In the genomic region with DNA sequence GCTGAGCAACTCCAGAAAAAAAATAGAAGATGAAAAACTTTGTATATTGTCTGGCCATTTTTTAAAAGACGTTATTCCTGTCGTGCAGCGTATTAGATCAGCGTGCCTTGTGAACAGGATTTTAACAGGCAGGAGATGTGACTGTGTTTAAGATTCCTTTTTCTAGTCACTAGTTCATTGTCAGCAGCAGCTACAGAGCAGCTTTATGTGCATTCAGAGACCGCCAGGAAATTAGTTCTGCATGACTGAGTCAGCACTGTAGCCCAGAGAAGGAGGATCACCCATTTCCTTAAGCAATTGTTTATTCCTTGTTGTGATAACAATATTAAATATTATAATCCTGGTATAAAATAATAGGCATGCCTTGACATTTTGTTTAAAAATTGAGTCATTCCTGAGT, we compare ENCODE assay signal across 9 cellular contexts.
DNase-seq lines count a peak whose midpoint lies in the region; ATAC-seq and TF ChIP-seq lines count a peak whose summit lies in the region.
"Had no signal": no experiment of that assay in that cellular context is flagged by ENCODE, and none has a peak within 500 bp of the region (broad histone marks: within the 10 kb centered on the region; RNA-seq: fewer than 3 reads in every experiment).

No MANE protein-coding gene starts in this region.

- H3K27me3 Mint-ChIP-seq in activated CD4-positive, alpha-beta memory T cell treated with anti-CD3 and anti-CD28 coated beads for 36 hours: no peaks in the 10 kb centered on the region
- no peaks in the 10 kb centered on the region for H3K27me3 Mint-ChIP-seq in Caco-2 (ENCODE audit: insufficient read depth, unreplicated experiment)

- POLR2A ChIA-PET in activated CD4-positive, alpha-beta memory T cell treated with anti-CD3 and anti-CD28 coated beads for 36 hours (lab: Charles Lee): no interaction called here
- POLR2A ChIA-PET in Caco-2 (lab: Charles Lee): no interaction called here

- H3K4me3 ChIP-seq in epithelial cell of esophagus (ENCODE audit: low read length) (no peak overlapping the region), skeletal muscle cell (ENCODE audit: low read depth, low read length) (no peak overlapping the region), Caco-2 (ENCODE audit: low read depth, low read length) (no peak overlapping the region)

- H3K4me1 ChIP-seq in Caco-2: no peaks in the 10 kb centered on the region

- no peaks in the 10 kb centered on the region for H3K9me3 Mint-ChIP-seq in activated CD4-positive, alpha-beta memory T cell treated with anti-CD3 and anti-CD28 coated beads for 36 hours
- no peaks in the 10 kb centered on the region for H3K9me3 Mint-ChIP-seq in Caco-2 (ENCODE audit: unreplicated experiment)

- CTCF ChIA-PET in activated CD4-positive, alpha-beta memory T cell treated with anti-CD3 and anti-CD28 coated beads for 36 hours (lab: Charles Lee): no interaction called here
- CTCF ChIA-PET in Caco-2 (lab: Charles Lee): no interaction called here

- TF ChIP-seq CTCF in epithelial cell of esophagus (IDR thresholded peaks at IDR 0.05; ENCODE audit: insufficient read depth, low read depth, low read length, missing control alignments) (no peak), Caco-2 (IDR thresholded peaks at IDR 0.05; ENCODE audit: insufficient read depth in 1 of 2, low read depth in 1 of 2, low read length in 1 of 2, severe bottlenecking in 1 of 2, unreplicated experiment in 1 of 2) (no peak)

- H3K9me3 ChIP-seq in Caco-2: no peaks in the 10 kb centered on the region

- BruUV-seq in Caco-2 (replicated peaks; lab: Mats Ljungman, UMichigan): no TSS peak

- H3K27ac Mint-ChIP-seq in activated CD4-positive, alpha-beta memory T cell treated with anti-CD3 and anti-CD28 coated beads for 36 hours: no peak overlapping the region
- H3K27ac Mint-ChIP-seq in Caco-2 (ENCODE audit: unreplicated experiment): no peak overlapping the region

- ATAC-seq in left lobe of liver: no peak
- ATAC-seq: left ventricle myocardium superior had no signal

- no peak overlapping the region for H3K4me3 Mint-ChIP-seq in activated CD4-positive, alpha-beta memory T cell treated with anti-CD3 and anti-CD28 coated beads for 36 hours
- no peak overlapping the region for H3K4me3 Mint-ChIP-seq in Caco-2 (ENCODE audit: unreplicated experiment)

- intact Hi-C loops in activated CD4-positive, alpha-beta memory T cell treated with anti-CD3 and anti-CD28 coated beads for 36 hours (cut with micrococcal nuclease): no loop called here
- intact Hi-C loops in Caco-2 (cut with micrococcal nuclease; ENCODE audit: unreplicated experiment): no loop called here

- peak; percentile 57 for DNase-seq in HT1080 (ENCODE audit: low read depth)
- DNase-seq in NCI-H526 (lab: John Stamatoyannopoulos, UW): peak; percentile 35 to 56
- peak; percentile 1 for DNase-seq in epithelial cell of esophagus (ENCODE audit: low read depth)
- DNase-seq in skeletal muscle cell (ENCODE audit: low read depth): peak; percentile 4
- DNase-seq in activated CD4-positive, alpha-beta memory T cell treated with anti-CD3 and anti-CD28 coated beads for 36 hours: no peak
- no peak for DNase-seq in Caco-2
- DNase-seq in left lobe of liver (ENCODE audit: low spot score): no peak
- DNase-seq: activated naive CD4-positive, alpha-beta T cell treated with anti-CD3 and anti-CD28 coated beads, Interleukin-2, amount 50 U/mL, for 16 hours; left ventricle myocardium superior had no signal

- H3K27me3 ChIP-seq in Caco-2 (replicated peaks; ENCODE audit: control insufficient read depth, insufficient read depth, low read length): no peaks in the 10 kb centered on the region

- H3K36me3 ChIP-seq in Caco-2 (ENCODE audit: control insufficient read depth, insufficient read depth, low read length): no peaks in the 10 kb centered on the region

- H3K36me3 Mint-ChIP-seq in activated CD4-positive, alpha-beta memory T cell treated with anti-CD3 and anti-CD28 coated beads for 36 hours: no peaks in the 10 kb centered on the region
- H3K36me3 Mint-ChIP-seq in Caco-2 (ENCODE audit: insufficient read depth, unreplicated experiment): no peaks in the 10 kb centered on the region

- no peaks in the 10 kb centered on the region for H3K4me1 Mint-ChIP-seq in activated CD4-positive, alpha-beta memory T cell treated with anti-CD3 and anti-CD28 coated beads for 36 hours (ENCODE audit: low read depth)
- no peaks in the 10 kb centered on the region for H3K4me1 Mint-ChIP-seq in Caco-2 (ENCODE audit: low read depth, unreplicated experiment)

Comparison
In these comparisons a context has a peak if more than half of its experiments do, and no peak if none do; other contexts are left out.
1. DNase-seq: peak in HT1080 (single experiment), NCI-H526 (2 of 2), epithelial cell of esophagus (single experiment) and skeletal muscle cell (single experiment); none in activated CD4-positive, alpha-beta memory T cell treated with anti-CD3 and anti-CD28 coated beads for 36 hours (single experiment), Caco-2 (0 of 2) and left lobe of liver (single experiment).